ENCODE assay signal across 1 cellular context in the genomic region with DNA sequence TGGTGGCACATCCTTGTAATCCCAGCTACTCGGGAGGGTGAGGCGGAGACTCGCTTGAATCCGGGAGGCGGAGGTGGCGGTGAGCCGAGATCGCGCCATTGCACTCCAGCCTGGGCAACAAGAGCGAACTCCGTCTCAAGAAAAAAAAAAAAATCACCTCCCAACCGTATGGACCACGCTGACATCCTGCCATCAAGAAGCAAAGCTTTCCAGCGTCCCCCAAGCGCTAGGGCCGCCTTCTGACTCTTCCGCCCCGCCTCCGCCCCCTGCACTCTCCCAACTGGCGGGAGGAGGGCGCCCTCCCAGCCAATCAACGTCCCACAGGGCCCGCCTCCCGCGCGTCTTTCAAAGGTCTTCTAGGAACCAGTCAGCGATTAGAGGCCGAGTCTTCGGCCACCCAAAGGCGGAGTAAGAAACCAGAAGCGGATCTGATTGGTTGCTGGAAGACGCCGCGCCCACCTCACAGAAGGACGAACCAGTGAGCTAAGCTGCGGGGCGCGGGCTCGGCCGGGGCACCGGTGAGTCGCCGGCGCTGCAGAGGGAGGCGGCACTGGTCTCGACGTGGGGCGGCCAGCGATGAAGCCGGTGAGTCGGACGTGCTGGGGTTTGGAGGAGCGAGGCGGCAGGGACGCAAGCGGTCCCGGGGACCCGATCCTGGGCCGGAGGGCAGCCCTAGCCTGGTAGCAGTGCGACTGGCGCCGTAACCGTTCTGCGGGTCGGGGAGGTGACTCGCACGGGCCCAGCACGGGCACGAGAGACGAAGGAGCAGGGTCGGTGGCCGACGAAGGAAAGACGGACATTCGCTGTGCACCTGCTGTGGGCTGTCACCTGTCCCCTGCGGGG.
TF ChIP-seq lines count a peak whose summit lies in the region.

Gene CDKN3 (plus strand): TSS at position 515 of the 843 bp plus-strand sequence. CDS start 62 bp downstream, at position 577.

TF ChIP-seq in WTC11, 78 proteins besides CTCF, POLR2A, EP300 and RAD21 (continued from another document and continues in another):
- TF ChIP-seq GTF2I (CRISPR knock-in tag; conservative IDR thresholded peaks at IDR 0.05) (0 out of 2 replicates have a peak, but pooled peaks have one; percentile 2), RELA (CRISPR knock-in tag; IDR thresholded peaks at IDR 0.05; ENCODE audit: borderline replicate concordance) (no peak), ZNF138 (CRISPR knock-in tag; conservative IDR thresholded peaks at IDR 0.05) (peak; percentile 52; the same call in 1 of the 2 replicates), TP53 (CRISPR knock-in tag; IDR thresholded peaks at IDR 0.05) (peak; percentile 70; the same call in 1 of the 2 replicates), RORB (CRISPR knock-in tag; IDR thresholded peaks at IDR 0.05) (no peak), JAZF1 (CRISPR knock-in tag; IDR thresholded peaks at IDR 0.05) (no peak), ATF1 (CRISPR knock-in tag; IDR thresholded peaks at IDR 0.05) (no peak), IRF1 (CRISPR knock-in tag; IDR thresholded peaks at IDR 0.05) (peak; percentile 70), ESRRA (CRISPR knock-in tag; IDR thresholded peaks at IDR 0.05; ENCODE audit: borderline replicate concordance) (no peak), EMX1 (CRISPR knock-in tag; IDR thresholded peaks at IDR 0.05) (no peak), USF2 (CRISPR knock-in tag; IDR thresholded peaks at IDR 0.05) (no peak; the same call in 1 of the 2 replicates), PRRX2 (CRISPR knock-in tag; IDR thresholded peaks at IDR 0.05) (no peak), ZNF671 (CRISPR knock-in tag; IDR thresholded peaks at IDR 0.05) (no peak), USF1 (CRISPR knock-in tag; IDR thresholded peaks at IDR 0.05) (peak; percentile 67), ZNF263 (CRISPR knock-in tag; IDR thresholded peaks at IDR 0.05; ENCODE audit: low read depth) (no peak), NFE2L1 (CRISPR knock-in tag; IDR thresholded peaks at IDR 0.05) (peak; percentile 88; the same call in 1 of the 2 replicates), NR2C2 (CRISPR knock-in tag; IDR thresholded peaks at IDR 0.05) (no peak), GABPB1 (CRISPR knock-in tag; IDR thresholded peaks at IDR 0.05) (peak; percentile 49; the same call in 1 of the 2 replicates), TEAD1 (CRISPR knock-in tag; IDR thresholded peaks at IDR 0.05) (peak; percentile 92), ZSCAN18 (CRISPR knock-in tag; IDR thresholded peaks at IDR 0.05) (no peak), HMGXB4 (CRISPR knock-in tag; IDR thresholded peaks at IDR 0.05) (peak; percentile 71), PRDM15 (CRISPR knock-in tag; IDR thresholded peaks at IDR 0.05) (no peak), ZNF396 (CRISPR knock-in tag; IDR thresholded peaks at IDR 0.05; ENCODE audit: borderline replicate concordance) (no peak), GRHL2 (CRISPR knock-in tag; IDR thresholded peaks at IDR 0.05; ENCODE audit: insufficient replicate concordance, severe bottlenecking) (no peak), MYBL2 (CRISPR knock-in tag; IDR thresholded peaks at IDR 0.05) (peak; percentile 96; the same call in 1 of the 2 replicates), ZNF317 (CRISPR knock-in tag; IDR thresholded peaks at IDR 0.05; ENCODE audit: borderline replicate concordance, low read depth) (0 out of 2 replicates have a peak, but pooled peaks have one; percentile 10)
- TF ChIP-seq, protein P1, sequence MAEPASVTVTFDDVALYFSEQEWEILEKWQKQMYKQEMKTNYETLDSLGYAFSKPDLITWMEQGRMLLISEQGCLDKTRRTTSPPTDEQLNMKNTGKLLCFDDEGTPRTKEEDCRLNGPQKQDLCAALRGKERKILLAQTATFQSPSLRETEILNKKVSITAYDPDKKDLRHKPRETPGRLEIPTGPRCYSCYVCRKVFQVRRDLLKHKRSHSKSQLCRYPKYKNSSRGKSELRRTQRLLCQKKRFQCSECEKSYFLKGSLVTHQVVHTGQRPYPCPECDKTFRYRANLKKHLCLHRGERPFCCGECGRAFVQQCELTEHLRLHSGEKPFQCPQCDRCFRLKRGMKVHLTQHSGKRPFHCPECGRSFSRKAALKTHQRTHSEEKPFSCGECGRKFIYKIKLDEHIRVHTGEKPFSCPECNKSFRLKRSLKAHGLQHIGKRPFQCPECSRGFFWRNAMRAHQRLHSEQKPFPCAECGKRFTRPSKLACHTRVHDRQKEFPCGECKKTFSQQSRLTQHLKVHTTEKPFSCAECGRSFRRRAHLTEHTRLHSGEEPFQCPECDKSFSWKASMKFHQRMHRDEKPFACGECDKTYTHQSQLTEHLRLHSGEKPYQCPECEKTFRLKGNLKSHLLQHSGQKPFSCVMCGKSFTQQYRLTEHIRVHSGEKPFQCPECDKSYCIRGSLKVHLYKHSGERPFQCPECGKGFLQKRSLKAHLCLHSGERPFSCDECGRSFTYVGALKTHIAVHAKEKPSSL (CRISPR knock-in tag; conservative IDR thresholded peaks at IDR 0.05): no peak
- TF ChIP-seq, protein P2, sequence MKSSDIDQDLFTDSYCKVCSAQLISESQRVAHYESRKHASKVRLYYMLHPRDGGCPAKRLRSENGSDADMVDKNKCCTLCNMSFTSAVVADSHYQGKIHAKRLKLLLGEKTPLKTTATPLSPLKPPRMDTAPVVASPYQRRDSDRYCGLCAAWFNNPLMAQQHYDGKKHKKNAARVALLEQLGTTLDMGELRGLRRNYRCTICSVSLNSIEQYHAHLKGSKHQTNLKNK (CRISPR knock-in tag; IDR thresholded peaks at IDR 0.05): no peak
- TF ChIP-seq, protein P3, sequence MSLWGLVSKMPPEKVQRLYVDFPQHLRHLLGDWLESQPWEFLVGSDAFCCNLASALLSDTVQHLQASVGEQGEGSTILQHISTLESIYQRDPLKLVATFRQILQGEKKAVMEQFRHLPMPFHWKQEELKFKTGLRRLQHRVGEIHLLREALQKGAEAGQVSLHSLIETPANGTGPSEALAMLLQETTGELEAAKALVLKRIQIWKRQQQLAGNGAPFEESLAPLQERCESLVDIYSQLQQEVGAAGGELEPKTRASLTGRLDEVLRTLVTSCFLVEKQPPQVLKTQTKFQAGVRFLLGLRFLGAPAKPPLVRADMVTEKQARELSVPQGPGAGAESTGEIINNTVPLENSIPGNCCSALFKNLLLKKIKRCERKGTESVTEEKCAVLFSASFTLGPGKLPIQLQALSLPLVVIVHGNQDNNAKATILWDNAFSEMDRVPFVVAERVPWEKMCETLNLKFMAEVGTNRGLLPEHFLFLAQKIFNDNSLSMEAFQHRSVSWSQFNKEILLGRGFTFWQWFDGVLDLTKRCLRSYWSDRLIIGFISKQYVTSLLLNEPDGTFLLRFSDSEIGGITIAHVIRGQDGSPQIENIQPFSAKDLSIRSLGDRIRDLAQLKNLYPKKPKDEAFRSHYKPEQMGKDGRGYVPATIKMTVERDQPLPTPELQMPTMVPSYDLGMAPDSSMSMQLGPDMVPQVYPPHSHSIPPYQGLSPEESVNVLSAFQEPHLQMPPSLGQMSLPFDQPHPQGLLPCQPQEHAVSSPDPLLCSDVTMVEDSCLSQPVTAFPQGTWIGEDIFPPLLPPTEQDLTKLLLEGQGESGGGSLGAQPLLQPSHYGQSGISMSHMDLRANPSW (CRISPR knock-in tag; conservative IDR thresholded peaks at IDR 0.05; ENCODE audit: low read depth): no peak
- TF ChIP-seq, protein P4, sequence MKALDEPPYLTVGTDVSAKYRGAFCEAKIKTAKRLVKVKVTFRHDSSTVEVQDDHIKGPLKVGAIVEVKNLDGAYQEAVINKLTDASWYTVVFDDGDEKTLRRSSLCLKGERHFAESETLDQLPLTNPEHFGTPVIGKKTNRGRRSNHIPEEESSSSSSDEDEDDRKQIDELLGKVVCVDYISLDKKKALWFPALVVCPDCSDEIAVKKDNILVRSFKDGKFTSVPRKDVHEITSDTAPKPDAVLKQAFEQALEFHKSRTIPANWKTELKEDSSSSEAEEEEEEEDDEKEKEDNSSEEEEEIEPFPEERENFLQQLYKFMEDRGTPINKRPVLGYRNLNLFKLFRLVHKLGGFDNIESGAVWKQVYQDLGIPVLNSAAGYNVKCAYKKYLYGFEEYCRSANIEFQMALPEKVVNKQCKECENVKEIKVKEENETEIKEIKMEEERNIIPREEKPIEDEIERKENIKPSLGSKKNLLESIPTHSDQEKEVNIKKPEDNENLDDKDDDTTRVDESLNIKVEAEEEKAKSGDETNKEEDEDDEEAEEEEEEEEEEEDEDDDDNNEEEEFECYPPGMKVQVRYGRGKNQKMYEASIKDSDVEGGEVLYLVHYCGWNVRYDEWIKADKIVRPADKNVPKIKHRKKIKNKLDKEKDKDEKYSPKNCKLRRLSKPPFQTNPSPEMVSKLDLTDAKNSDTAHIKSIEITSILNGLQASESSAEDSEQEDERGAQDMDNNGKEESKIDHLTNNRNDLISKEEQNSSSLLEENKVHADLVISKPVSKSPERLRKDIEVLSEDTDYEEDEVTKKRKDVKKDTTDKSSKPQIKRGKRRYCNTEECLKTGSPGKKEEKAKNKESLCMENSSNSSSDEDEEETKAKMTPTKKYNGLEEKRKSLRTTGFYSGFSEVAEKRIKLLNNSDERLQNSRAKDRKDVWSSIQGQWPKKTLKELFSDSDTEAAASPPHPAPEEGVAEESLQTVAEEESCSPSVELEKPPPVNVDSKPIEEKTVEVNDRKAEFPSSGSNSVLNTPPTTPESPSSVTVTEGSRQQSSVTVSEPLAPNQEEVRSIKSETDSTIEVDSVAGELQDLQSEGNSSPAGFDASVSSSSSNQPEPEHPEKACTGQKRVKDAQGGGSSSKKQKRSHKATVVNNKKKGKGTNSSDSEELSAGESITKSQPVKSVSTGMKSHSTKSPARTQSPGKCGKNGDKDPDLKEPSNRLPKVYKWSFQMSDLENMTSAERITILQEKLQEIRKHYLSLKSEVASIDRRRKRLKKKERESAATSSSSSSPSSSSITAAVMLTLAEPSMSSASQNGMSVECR (CRISPR knock-in tag; IDR thresholded peaks at IDR 0.05; ENCODE audit: borderline replicate concordance): peak; percentile 98
